In the genomic region with DNA sequence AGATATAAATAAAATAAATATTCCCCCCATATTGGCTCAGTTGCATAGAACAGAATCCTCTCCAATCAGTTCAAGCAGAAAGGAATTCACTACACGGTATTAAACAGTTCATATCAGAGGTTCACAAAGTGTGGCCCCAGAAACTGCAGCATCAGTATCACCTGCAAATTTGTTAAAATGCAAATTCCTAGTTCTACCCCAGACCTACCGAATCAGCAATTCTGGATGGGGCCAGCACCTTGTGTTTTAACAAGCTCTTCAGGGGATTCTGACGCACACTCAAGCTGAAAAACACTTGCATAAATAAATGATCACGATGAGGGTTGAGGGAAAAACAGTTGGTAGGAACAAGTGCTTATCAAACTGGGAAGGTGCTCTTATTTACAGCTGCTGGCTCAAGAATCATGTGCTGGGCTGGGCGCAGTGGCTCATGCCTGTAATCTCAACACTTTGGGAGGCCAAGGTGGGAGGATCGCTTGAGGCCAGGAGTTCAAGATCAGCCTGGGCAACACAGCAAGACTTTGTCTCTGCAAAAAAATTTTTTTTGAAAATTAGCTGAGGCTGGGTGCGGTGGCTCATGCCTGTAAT, we compare ENCODE assay signal across 26 cellular contexts.
"Had no signal": no experiment of that assay in that cellular context is flagged by ENCODE, and none has a peak within 500 bp of the region (broad histone marks: within the 10 kb centered on the region; RNA-seq: fewer than 3 reads in every experiment).

No MANE protein-coding gene starts in this region.

- H3K27ac Mint-ChIP-seq: activated CD8-positive, alpha-beta T cell treated with anti-CD3 and anti-CD28 coated beads, Interleukin-2, amount 10 ng/mL, durations not matched to agents 7 days and 5 days; activated naive CD8-positive, alpha-beta T cell treated with anti-CD3 and anti-CD28 coated beads, Interleukin-2, amount 10 ng/mL, durations not matched to agents 7 days and 5 days; activated T-cell treated with anti-CD3 and anti-CD28 coated beads, Interleukin-2, amount 50 U/mL, for 24 hours; activated T-helper 1 cell treated with anti-CD3 and anti-CD28 coated beads, Interleukin-12 subunit alpha, Interleukin-12 subunit beta, Interleukin-2, Interleukin-4 antibody, amounts not matched to agents 30 ng/mL and 10 ng/mL and 1 ng/mL, durations not matched to agents 14 hours and 24 hours and 36 hours had no signal

- H3K9ac ChIP-seq: SK-N-SH had no signal

- H3K9me2 ChIP-seq: SK-N-SH had no signal

- ATAC-seq: activated CD8-positive, alpha-beta T cell treated with anti-CD3 and anti-CD28 coated beads, Interleukin-2, amount 10 ng/mL, durations not matched to agents 7 days and 5 days; body of pancreas had no signal

- H3K4me2 ChIP-seq: SK-N-SH had no signal

- H3K27me3 ChIP-seq: ascending aorta, body of pancreas, SJCRH30 had no signal

- DNase-seq: activated CD4-positive, alpha-beta T cell treated with anti-CD3 and anti-CD28 coated beads for 48 hours; activated CD4-positive, alpha-beta T cell treated with anti-CD3 and anti-CD28 coated beads, Interleukin-2, amount 50 U/mL, for 4 hours; activated CD4-positive, CD25-positive, alpha-beta regulatory T cell treated with anti-CD3 and anti-CD28 coated beads, Interleukin-2, amount 50 U/mL, for 72 hours; activated CD8-positive, alpha-beta T cell treated with anti-CD3 and anti-CD28 coated beads, Interleukin-2, amount 10 ng/mL, durations not matched to agents 7 days and 5 days; activated effector memory CD4-positive, alpha-beta T cell treated with anti-CD3 and anti-CD28 coated beads, Interleukin-2, amount 50 U/mL, for 16 hours; activated naive CD4-positive, alpha-beta T cell treated with Interleukin-2 at 50 U/mL for 16 hours; activated naive CD8-positive, alpha-beta T cell treated with anti-CD3 and anti-CD28 coated beads, Interleukin-2, amount 10 ng/mL, durations not matched to agents 7 days and 5 days; activated T-cell treated with anti-CD3 and anti-CD28 coated beads, Interleukin-2, amount 50 U/mL, for 24 hours; central memory CD4-positive, alpha-beta T cell; Kasumi-1; NCI-H1048; NCI-H146; NCI-H187 treated with DMSO at 0.1 percent for 48 hours; NCI-H2081 treated with DMSO at 0.1 percent for 48 hours; NCI-H2171; NCI-H2227 treated with DMSO at 0.1 percent for 48 hours; NCI-H446 treated with DMSO at 0.1 percent for 48 hours; NCI-H524 treated with DMSO at 0.1 percent for 48 hours; NCI-H82; Right ventricle myocardium superior; SJCRH30; SK-N-SH; T-helper 1 cell had no signal

- H3K27ac ChIP-seq: ascending aorta, body of pancreas, SJCRH30 had no signal

- H3K4me3 ChIP-seq: ascending aorta, body of pancreas, SJCRH30 had no signal

- H3K9me3 Mint-ChIP-seq: activated naive CD8-positive, alpha-beta T cell treated with anti-CD3 and anti-CD28 coated beads, Interleukin-2, amount 10 ng/mL, durations not matched to agents 7 days and 5 days; activated T-cell treated with anti-CD3 and anti-CD28 coated beads, Interleukin-2, amount 50 U/mL, for 24 hours; activated T-helper 1 cell treated with anti-CD3 and anti-CD28 coated beads, Interleukin-12 subunit alpha, Interleukin-12 subunit beta, Interleukin-2, Interleukin-4 antibody, amounts not matched to agents 30 ng/mL and 10 ng/mL and 1 ng/mL, durations not matched to agents 14 hours and 24 hours and 36 hours had no signal

- H3K9me3 ChIP-seq: ascending aorta, body of pancreas, SJCRH30, SK-N-SH had no signal
